Comparison of ENCODE assay signal across 35 cellular contexts in genomic region chr4:157196050-157196449, GRCh38. TPM values are rescaled to one million over a fixed set of nuclear protein-coding genes. Genes with fewer than 3 reads are reported as not detected.
"Had no signal": no experiment of that assay in that cellular context is flagged by ENCODE, and none has a peak within 500 bp of the region (broad histone marks: within the 10 kb centered on the region; RNA-seq: fewer than 3 reads in every experiment).

No MANE protein-coding gene starts in this region.

- H3K9me3 ChIP-seq: esophagus squamous epithelium, gastroesophageal sphincter had no signal

- H3K4me1 ChIP-seq: esophagus squamous epithelium, gastroesophageal sphincter had no signal

- H3K27me3 Mint-ChIP-seq: activated CD4-positive, alpha-beta T cell treated with anti-CD3 and anti-CD28 coated beads for 36 hours; activated CD4-positive, alpha-beta T cell treated with anti-CD3 and anti-CD28 coated beads, Interleukin-2, amount 10 ng/mL, durations not matched to agents 24 days and 14 days; activated CD8-positive, alpha-beta T cell treated with anti-CD3 and anti-CD28 coated beads for 36 hours; activated naive CD8-positive, alpha-beta T cell; activated T-helper 17 cell treated with anti-CD3 and anti-CD28 coated beads, Interleukin-2, amount 50 U/mL, for 72 hours; central memory CD8-positive, alpha-beta T cell; effector memory CD8-positive, alpha-beta T cell had no signal

- H3K27me3 ChIP-seq: brain microvascular endothelial cell, esophagus squamous epithelium, gastroesophageal sphincter had no signal

- H3K4me1 Mint-ChIP-seq: activated CD4-positive, alpha-beta T cell treated with anti-CD3 and anti-CD28 coated beads for 36 hours; activated CD4-positive, alpha-beta T cell treated with anti-CD3 and anti-CD28 coated beads, Interleukin-2, amount 10 ng/mL, durations not matched to agents 24 days and 14 days; activated T-helper 17 cell treated with anti-CD3 and anti-CD28 coated beads, Interleukin-2, amount 50 U/mL, for 72 hours; central memory CD8-positive, alpha-beta T cell had no signal

- H3K4me3 Mint-ChIP-seq: activated CD4-positive, alpha-beta T cell treated with anti-CD3 and anti-CD28 coated beads for 36 hours; activated CD4-positive, alpha-beta T cell treated with anti-CD3 and anti-CD28 coated beads, Interleukin-2, amount 10 ng/mL, durations not matched to agents 24 days and 14 days; activated CD8-positive, alpha-beta T cell treated with anti-CD3 and anti-CD28 coated beads for 36 hours; activated naive CD8-positive, alpha-beta T cell; activated T-cell treated with anti-CD3 and anti-CD28 coated beads, Interleukin-2, amount 50 U/mL, for 4 hours; activated T-helper 17 cell treated with anti-CD3 and anti-CD28 coated beads, Interleukin-2, amount 50 U/mL, for 72 hours; central memory CD8-positive, alpha-beta T cell; effector memory CD8-positive, alpha-beta T cell; T-helper 1 cell treated with Interleukin-12 subunit alpha and Interleukin-12 subunit beta and Interleukin-4 antibody, amounts not matched to agents 30 μg/mL and 1 μg/mL, for 36 hours had no signal

- H3K27ac ChIP-seq: brain microvascular endothelial cell, epithelial cell of prostate, esophagus squamous epithelium, gastroesophageal sphincter, WERI-Rb-1 had no signal

- H3K36me3 ChIP-seq: brain microvascular endothelial cell, esophagus squamous epithelium, gastroesophageal sphincter, WERI-Rb-1 had no signal

- DNase-seq: activated CD4-positive, alpha-beta T cell treated with anti-CD3 and anti-CD28 coated beads for 36 hours; activated CD4-positive, alpha-beta T cell treated with anti-CD3 and anti-CD28 coated beads, Interleukin-2, amount 10 ng/mL, durations not matched to agents 24 days and 14 days; activated CD4-positive, alpha-beta T cell treated with anti-CD3 and anti-CD28 coated beads, Interleukin-2, amount 50 U/mL, for 4 hours; activated CD4-positive, CD25-positive, alpha-beta regulatory T cell; activated CD4-positive, CD25-positive, alpha-beta regulatory T cell treated with anti-CD3 and anti-CD28 coated beads, Interleukin-2, amount 50 U/mL, for 72 hours; activated CD8-positive, alpha-beta memory T cell treated with anti-CD3 and anti-CD28 coated beads for 24 hours; activated CD8-positive, alpha-beta T cell treated with anti-CD3 and anti-CD28 coated beads for 36 hours; activated effector memory CD4-positive, alpha-beta T cell treated with Interleukin-2 at 50 U/mL for 16 hours; activated gamma-delta T cell treated with Interleukin-2 at 50 U/mL for 16 hours; activated naive CD4-positive, alpha-beta T cell treated with anti-CD3 and anti-CD28 coated beads, Interleukin-2, amount 50 U/mL, for 16 hours; activated naive CD4-positive, alpha-beta T cell treated with Interleukin-2 at 50 U/mL for 16 hours; activated T-cell treated with anti-CD3 and anti-CD28 coated beads, Interleukin-2, amount 50 U/mL, for 4 hours; amniotic stem cell; anterior cingulate cortex; brain microvascular endothelial cell; cortex of kidney; dermis blood vessel endothelial cell; effector CD4-positive, alpha-beta T cell; effector memory CD8-positive, alpha-beta T cell; esophagus squamous epithelium; foreskin melanocyte; T-helper 9 cell; WERI-Rb-1 had no signal

- H3K9me3 Mint-ChIP-seq: activated CD4-positive, alpha-beta T cell treated with anti-CD3 and anti-CD28 coated beads, Interleukin-2, amount 10 ng/mL, durations not matched to agents 24 days and 14 days; activated CD8-positive, alpha-beta T cell treated with anti-CD3 and anti-CD28 coated beads for 36 hours; T-helper 1 cell treated with Interleukin-12 subunit alpha and Interleukin-12 subunit beta and Interleukin-4 antibody, amounts not matched to agents 30 μg/mL and 1 μg/mL, for 36 hours had no signal

- H3K27ac Mint-ChIP-seq: activated CD4-positive, alpha-beta T cell treated with anti-CD3 and anti-CD28 coated beads for 36 hours; activated CD4-positive, alpha-beta T cell treated with anti-CD3 and anti-CD28 coated beads, Interleukin-2, amount 10 ng/mL, durations not matched to agents 24 days and 14 days; activated CD8-positive, alpha-beta T cell treated with anti-CD3 and anti-CD28 coated beads for 36 hours; activated naive CD8-positive, alpha-beta T cell; activated T-helper 17 cell treated with anti-CD3 and anti-CD28 coated beads, Interleukin-2, amount 50 U/mL, for 72 hours; effector memory CD8-positive, alpha-beta T cell; T-helper 1 cell treated with Interleukin-12 subunit alpha and Interleukin-12 subunit beta and Interleukin-4 antibody, amounts not matched to agents 30 μg/mL and 1 μg/mL, for 36 hours had no signal

- H3K4me3 ChIP-seq: esophagus squamous epithelium, gastroesophageal sphincter had no signal

- H3K36me3 Mint-ChIP-seq: activated naive CD8-positive, alpha-beta T cell had no signal

RNA-seq across cellular contexts. Expression of gene GRIA2, which starts 24.5 kb away (rescaled TPM):
- total RNA-seq: activated CD4-positive, alpha-beta T cell treated with anti-CD3 and anti-CD28 coated beads for 36 hours; activated CD4-positive, alpha-beta T cell treated with anti-CD3 and anti-CD28 coated beads, Interleukin-2, amount 10 ng/mL, durations not matched to agents 24 days and 14 days; activated CD8-positive, alpha-beta T cell treated with anti-CD3 and anti-CD28 coated beads for 36 hours; activated T-cell treated with anti-CD3 and anti-CD28 coated beads, Interleukin-2, amount 50 U/mL, for 4 hours; activated T-helper 17 cell treated with anti-CD3 and anti-CD28 coated beads, Interleukin-2, amount 50 U/mL, for 72 hours; astrocyte; bronchial epithelial cell; dermis blood vessel endothelial cell; endothelial cell of umbilical vein; fibroblast of villous mesenchyme; T-helper 2 cell treated with Interferon-gamma antibody and Interleukin-4, amounts not matched to agents 100 ng/mL and 5 ng/mL, for 36 hours had no signal
- polyA plus RNA-seq: endothelial cell of umbilical vein, fibroblast of lung had no signal
